25 cellular contexts compared by ENCODE assay signal in genomic region chr9:128145536-128145935, GRCh38. TPM values are rescaled to one million over a fixed set of nuclear protein-coding genes. Genes with fewer than 3 reads are reported as not detected.
DNase-seq lines count a peak whose midpoint lies in the region; ATAC-seq, FAIRE-seq and TF ChIP-seq lines count a peak whose summit lies in the region.
"Had no signal": no experiment of that assay in that cellular context is flagged by ENCODE, and none has a peak within 500 bp of the region (broad histone marks: within the 10 kb centered on the region; RNA-seq: fewer than 3 reads in every experiment).

No MANE protein-coding gene starts in this region.

- FAIRE-seq in kidney (lab: Jason Lieb, UNC) (no peak), HTR-8/SVneo (lab: Jason Lieb, UNC) (no peak)
- FAIRE-seq: islet of Langerhans had no signal

- ATAC-seq in HG03196 (IDR thresholded peaks at IDR 0.05; ENCODE audit: unreplicated experiment): no peak
- ATAC-seq: right cardiac atrium had no signal

- intact Hi-C loops in breast epithelium (cut with DNase I; ENCODE audit: low total_unique reads): no loop called here
- intact Hi-C loops in kidney (cut with DNase I): no loop called here
- intact Hi-C loops in dorsolateral prefrontal cortex (cut with DNase I): no loop called here

- H3K27ac ChIP-seq in breast epithelium (peak overlapping the region; percentile 1 to 45), kidney (ENCODE audit: low read depth in 2 of 2, low read length in 2 of 2) (no peak overlapping the region), dorsolateral prefrontal cortex (no peak overlapping the region)
- H3K27ac ChIP-seq: uterus had no signal

- H3K4me1 ChIP-seq in breast epithelium: peaks cover 9 to 20% of the 10 kb centered on the region in 2 donors
- H3K4me1 ChIP-seq in kidney (ENCODE audit: control insufficient read depth in 1 of 2, insufficient read depth in 1 of 2, low read depth in 1 of 2, low read length in 2 of 2): peaks cover 6 to 7% of the 10 kb centered on the region in 2 donors
- H3K4me1 ChIP-seq: uterus had no signal

- H3K9me3 ChIP-seq in breast epithelium (no peaks in the 10 kb centered on the region), kidney (ENCODE audit: control insufficient read depth in 1 of 2, low read length in 2 of 2) (no peaks in the 10 kb centered on the region)
- H3K9me3 ChIP-seq: uterus had no signal

- peak; percentile 54 for DNase-seq in DMS79 treated with DMSO at 0.1 percent for 48 hours (lab: John Stamatoyannopoulos, UW)
- no peak for DNase-seq in breast epithelium (ENCODE audit: low spot score in 2 of 2)
- DNase-seq in kidney: peak; percentile 73
- DNase-seq in renal cortical epithelial cell (ENCODE audit: low read depth): peak; percentile 54
- no peak for DNase-seq in HTR-8/SVneo (ENCODE audit: insufficient read length, low spot score)
- DNase-seq in dorsolateral prefrontal cortex: no peak
- no peak for DNase-seq in NCI-H1105 treated with DMSO at 0.1 percent for 48 hours (lab: John Stamatoyannopoulos, UW)
- DNase-seq: activated naive CD4-positive, alpha-beta T cell treated with anti-CD3 and anti-CD28 coated beads, Interleukin-2, amount 10 ng/mL, durations not matched to agents 7 days and 5 days; activated T-cell treated with anti-CD3 and anti-CD28 coated beads, Interleukin-2, amount 50 U/mL, for 48 hours; caudate nucleus; CD4-positive, CD25-positive, alpha-beta regulatory T cell; foreskin melanocyte; GDM1; hypothalamus; NCI-H187; NCI-H2227 treated with DMSO at 0.1 percent for 48 hours; NCI-H748 treated with DMSO at 0.1 percent for 48 hours; uterus had no signal

- no peaks in the 10 kb centered on the region for H3K36me3 ChIP-seq in breast epithelium
- H3K36me3 ChIP-seq in kidney (ENCODE audit: control insufficient read depth in 1 of 2, insufficient read depth in 2 of 2, low read length in 2 of 2): no peaks in the 10 kb centered on the region
- H3K36me3 ChIP-seq: uterus had no signal

- TF ChIP-seq POLR2A in breast epithelium (IDR thresholded peaks at IDR 0.05): no peak

- H3K27me3 ChIP-seq in breast epithelium (no peaks in the 10 kb centered on the region), dorsolateral prefrontal cortex (no peaks in the 10 kb centered on the region)
- H3K27me3 ChIP-seq: uterus had no signal

- H3K4me3 ChIP-seq in breast epithelium (no peak overlapping the region), kidney (ENCODE audit: low read length in 2 of 2) (no peak overlapping the region), dorsolateral prefrontal cortex (no peak overlapping the region)
- H3K4me3 ChIP-seq: uterus had no signal

- no peak overlapping the region for H3K9ac ChIP-seq in kidney (ENCODE audit: low read length in 2 of 2)

- TF ChIP-seq CTCF in breast epithelium (IDR thresholded peaks at IDR 0.05) (no peak), kidney (IDR thresholded peaks at IDR 0.05; ENCODE audit: borderline replicate concordance, extremely low read depth, insufficient read depth) (no peak), dorsolateral prefrontal cortex (IDR thresholded peaks at IDR 0.05 in 54 of 56, conservative IDR thresholded peaks at IDR 0.05 in 2 of 56; ENCODE audit: low read depth in 1 of 56, partially characterized antibody in 56 of 56) (no peak)

RNA-seq across cellular contexts. Expression of gene LCN2, which starts 3.7 kb away (rescaled TPM):
- total RNA-seq in breast epithelium: 10 to 100 TPM in 2 of 3 donors, not detected in 1; 38.5 to 42.3 TPM
- 198 TPM for total RNA-seq in kidney
- polyA plus RNA-seq in kidney (ENCODE audit: insufficient read depth, low read depth, low replicate concordance): 8.2 TPM
- total RNA-seq in renal cortical epithelial cell: 23.6 and 38.2 TPM in 2 replicates
- total RNA-seq in dorsolateral prefrontal cortex: 10 to 100 TPM in 1 of 120 experiments, 1 to 10 TPM in 18, under 1 TPM in 4, not detected in 97; 0.59 to 10.1 (median 1.4) TPM
- total RNA-seq: activated CD8-positive, alpha-beta memory T cell treated with anti-CD3 and anti-CD28 coated beads for 36 hours; dermis microvascular lymphatic vessel endothelial cell; osteocyte; right cardiac atrium; Right ventricle myocardium superior had no signal
- polyA plus RNA-seq: CD4-positive, CD25-positive, alpha-beta regulatory T cell had no signal

RNA-seq across cellular contexts. Expression of gene BBLN, which starts 14.5 kb away (rescaled TPM):
- total RNA-seq in breast epithelium (100 to 1,000 TPM; 144 to 232 (median 152) TPM), kidney (55.6 TPM), renal cortical epithelial cell (60.3 and 79.9 TPM in 2 replicates), dorsolateral prefrontal cortex (100 to 1,000 TPM in 104 of 120 experiments, 10 to 100 TPM in 16; 56.9 to 208 (median 122) TPM)
- polyA plus RNA-seq in kidney (ENCODE audit: insufficient read depth, low read depth, low replicate concordance): 192 TPM

RNA-seq across cellular contexts. Expression of gene PTGES2, which starts 18.0 kb away (rescaled TPM):
- total RNA-seq in breast epithelium (10 to 100 TPM; 35.7 to 86.9 (median 55.0) TPM), kidney (64.1 TPM), renal cortical epithelial cell (80.0 and 96.9 TPM in 2 replicates), dorsolateral prefrontal cortex (100 to 1,000 TPM in 43 of 120 experiments, 10 to 100 TPM in 77; 59.1 to 132 (median 93.5) TPM)
- polyA plus RNA-seq in kidney (ENCODE audit: insufficient read depth, low read depth, low replicate concordance): 117 TPM

RNA-seq across cellular contexts. Expression of gene CIZ1, which starts 45.8 kb away (rescaled TPM):
- total RNA-seq in breast epithelium: 10 to 100 TPM; 54.1 to 71.8 (median 58.4) TPM
- 89.9 TPM for total RNA-seq in kidney
- polyA plus RNA-seq in kidney (ENCODE audit: insufficient read depth, low read depth, low replicate concordance): 48.1 TPM
- total RNA-seq in renal cortical epithelial cell: 10.9 and 38.1 TPM in 2 replicates
- 100 to 1,000 TPM; 120 to 216 (median 165) TPM for total RNA-seq in dorsolateral prefrontal cortex

RNA-seq across cellular contexts. Expression of gene DNM1, which starts 57.6 kb away (rescaled TPM):
- total RNA-seq in breast epithelium: 10 to 100 TPM; 11.3 to 36.0 (median 12.5) TPM
- total RNA-seq in kidney: 22.6 TPM
- polyA plus RNA-seq in kidney (ENCODE audit: insufficient read depth, low read depth, low replicate concordance): 7.3 TPM
- total RNA-seq in renal cortical epithelial cell: 9.2 and 33.5 TPM in 2 replicates
- 1,000 to 10,000 TPM in 1 of 120 experiments, 100 to 1,000 TPM in 119; 213 to 1,033 (median 740) TPM for total RNA-seq in dorsolateral prefrontal cortex
- polyA plus RNA-seq: CD4-positive, CD25-positive, alpha-beta regulatory T cell had no signal

Comparison
In these comparisons a context has a peak if more than half of its experiments do, and no peak if none do; other contexts are left out.
1. DNase-seq: peak in DMS79 treated with DMSO at 0.1 percent for 48 hours (single experiment), kidney (single experiment) and renal cortical epithelial cell (single experiment); none in breast epithelium (0 of 2), HTR-8/SVneo (single experiment), dorsolateral prefrontal cortex (0 of 10) and NCI-H1105 treated with DMSO at 0.1 percent for 48 hours (single experiment).
2. H3K27ac ChIP-seq: peak in breast epithelium (2 of 2); none in kidney (0 of 2) and dorsolateral prefrontal cortex (0 of 59).